38 cellular contexts compared by ENCODE assay signal in the genomic region with DNA sequence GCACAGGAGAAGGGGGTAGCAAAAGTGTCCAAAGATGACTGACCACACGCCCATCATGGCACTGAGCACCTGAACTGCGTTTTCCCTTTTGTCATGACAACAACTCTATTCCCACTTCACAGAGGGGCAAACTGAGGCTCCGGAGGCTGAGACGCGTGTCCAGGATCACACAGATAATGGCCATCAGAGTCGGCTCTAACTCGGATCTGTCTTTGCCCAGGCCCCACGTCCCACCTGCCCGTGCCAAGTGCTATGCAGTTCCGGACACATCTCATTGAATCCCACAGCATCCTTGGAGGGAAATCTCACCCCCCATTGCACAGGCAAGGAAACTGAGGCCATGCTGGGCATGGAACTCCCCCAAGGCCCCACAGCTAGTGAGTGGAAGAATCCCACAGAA.
"Had no signal": no experiment of that assay in that cellular context is flagged by ENCODE, and none has a peak within 500 bp of the region (broad histone marks: within the 10 kb centered on the region; RNA-seq: fewer than 3 reads in every experiment).

No MANE protein-coding gene starts in this region.

- H3K4me3 ChIP-seq: Peyer's patch had no signal

- H3K27ac ChIP-seq: KMS-11, Peyer's patch, RWPE1, VCaP had no signal

- H3K27ac Mint-ChIP-seq: activated B cell treated with CpG ODN at 0.5 μM for 24 hours; activated CD4-positive, alpha-beta memory T cell treated with anti-CD3 and anti-CD28 coated beads for 36 hours; activated naive CD4-positive, alpha-beta T cell treated with anti-CD3 and anti-CD28 coated beads, Interleukin-2, amount 10 ng/mL, durations not matched to agents 7 days and 5 days; activated naive CD8-positive, alpha-beta T cell; activated naive CD8-positive, alpha-beta T cell treated with anti-CD3 and anti-CD28 coated beads, Interleukin-2, amount 50 U/mL, for 24 hours; activated T-helper 17 cell treated with anti-CD3 and anti-CD28 coated beads, Interleukin-2, amount 50 U/mL, for 72 hours; brain had no signal

- ATAC-seq: activated naive CD8-positive, alpha-beta T cell treated with anti-CD3 and anti-CD28 coated beads, Interleukin-2, amount 50 U/mL, for 24 hours; activated T-cell treated with anti-CD3 and anti-CD28 coated beads, Interleukin-2, amount 50 U/mL, for 4 hours; activated T-helper 17 cell treated with anti-CD3 and anti-CD28 coated beads, Interleukin-2, amount 50 U/mL, for 72 hours; PC-3; Right ventricle myocardium inferior; SK-N-SH treated with all-trans-retinoic acid at 6 μM for 48 hours had no signal

- H3K9me3 Mint-ChIP-seq: activated B cell treated with CpG ODN at 0.5 μM for 24 hours; activated CD4-positive, alpha-beta memory T cell treated with anti-CD3 and anti-CD28 coated beads for 36 hours; activated naive CD4-positive, alpha-beta T cell treated with anti-CD3 and anti-CD28 coated beads, Interleukin-2, amount 10 ng/mL, durations not matched to agents 7 days and 5 days; activated naive CD8-positive, alpha-beta T cell treated with anti-CD3 and anti-CD28 coated beads, Interleukin-2, amount 50 U/mL, for 24 hours; activated T-cell treated with anti-CD3 and anti-CD28 coated beads, Interleukin-2, amount 50 U/mL, for 4 hours; activated T-helper 17 cell treated with anti-CD3 and anti-CD28 coated beads, Interleukin-2, amount 50 U/mL, for 72 hours had no signal

- FAIRE-seq: bronchial epithelial cell had no signal

- H3K36me3 ChIP-seq: Peyer's patch had no signal

- H3K27me3 ChIP-seq: Peyer's patch had no signal

- H3K4me3 Mint-ChIP-seq: activated B cell treated with CpG ODN at 0.5 μM for 24 hours; activated CD4-positive, alpha-beta memory T cell treated with anti-CD3 and anti-CD28 coated beads for 36 hours; activated naive CD4-positive, alpha-beta T cell treated with anti-CD3 and anti-CD28 coated beads, Interleukin-2, amount 10 ng/mL, durations not matched to agents 7 days and 5 days; activated naive CD8-positive, alpha-beta T cell; activated naive CD8-positive, alpha-beta T cell treated with anti-CD3 and anti-CD28 coated beads, Interleukin-2, amount 50 U/mL, for 24 hours; activated T-cell treated with anti-CD3 and anti-CD28 coated beads, Interleukin-2, amount 50 U/mL, for 4 hours; activated T-helper 17 cell treated with anti-CD3 and anti-CD28 coated beads, Interleukin-2, amount 50 U/mL, for 72 hours had no signal

- H3K36me3 Mint-ChIP-seq: activated CD4-positive, alpha-beta memory T cell treated with anti-CD3 and anti-CD28 coated beads for 36 hours; activated naive CD4-positive, alpha-beta T cell treated with anti-CD3 and anti-CD28 coated beads, Interleukin-2, amount 10 ng/mL, durations not matched to agents 7 days and 5 days; activated naive CD8-positive, alpha-beta T cell; brain had no signal

- H3K4me1 Mint-ChIP-seq: activated B cell treated with CpG ODN at 0.5 μM for 24 hours; activated naive CD4-positive, alpha-beta T cell treated with anti-CD3 and anti-CD28 coated beads, Interleukin-2, amount 10 ng/mL, durations not matched to agents 7 days and 5 days; activated naive CD8-positive, alpha-beta T cell treated with anti-CD3 and anti-CD28 coated beads, Interleukin-2, amount 50 U/mL, for 24 hours; activated T-helper 17 cell treated with anti-CD3 and anti-CD28 coated beads, Interleukin-2, amount 50 U/mL, for 72 hours had no signal

- H3K9me3 ChIP-seq: Peyer's patch had no signal

- H3K9ac ChIP-seq: KMS-11 had no signal

- DNase-seq: activated B cell treated with CpG ODN at 0.5 μM for 24 hours; activated CD4-positive, alpha-beta memory T cell treated with anti-CD3 and anti-CD28 coated beads for 36 hours; activated CD4-positive, alpha-beta T cell treated with anti-CD3 and anti-CD28 coated beads for 4 hours; activated CD4-positive, alpha-beta T cell treated with anti-CD3 and anti-CD28 coated beads, Interleukin-2, amount 50 U/mL, for 1 hour; activated CD4-positive, CD25-positive, alpha-beta regulatory T cell treated with anti-CD3 and anti-CD28 coated beads, Interleukin-2, amount 50 U/mL, for 72 hours; activated CD8-positive, alpha-beta memory T cell treated with anti-CD3 and anti-CD28 coated beads, Interleukin-2, amount 50 U/mL, for 4 hours; activated gamma-delta T cell treated with Interleukin-2 at 50 U/mL for 16 hours; activated naive CD4-positive, alpha-beta T cell treated with anti-CD3 and anti-CD28 coated beads, Interleukin-2, amount 10 ng/mL, durations not matched to agents 7 days and 5 days; activated naive CD8-positive, alpha-beta T cell treated with anti-CD3 and anti-CD28 coated beads, Interleukin-2, amount 50 U/mL, for 24 hours; activated T-cell treated with anti-CD3 and anti-CD28 coated beads for 4 hours; activated T-cell treated with anti-CD3 and anti-CD28 coated beads, Interleukin-2, amount 50 U/mL, for 4 hours; anterior cingulate cortex; MM.1S; MV-4-11; NCI-H1092; NCI-H1436 treated with DMSO at 0.1 percent for 48 hours; NCI-H1694 treated with DMSO at 0.1 percent for 48 hours; NCI-H2029; NCI-H510A; NCI-H526; NCI-H748 treated with DMSO at 0.1 percent for 48 hours; NK-92 treated with Interleukin-12 subunit alpha and Interleukin-12 subunit beta, amount 100 ng/mL, for 24 hours; PC-3; SIG-M5; SW 1271; T-helper 1 cell; T-helper 2 cell; T-helper 9 cell had no signal
